In genomic region chr3:45054196-45054857, GRCh38 we compare ENCODE assay signal across 1 cellular context.
TF ChIP-seq lines count a peak whose summit lies in the region.

No MANE protein-coding gene starts in this region.

TF ChIP-seq in K562, 482 proteins besides CTCF, POLR2A, EP300 and RAD21 (continued from another document and continues in another):
- TF ChIP-seq, protein P1, sequence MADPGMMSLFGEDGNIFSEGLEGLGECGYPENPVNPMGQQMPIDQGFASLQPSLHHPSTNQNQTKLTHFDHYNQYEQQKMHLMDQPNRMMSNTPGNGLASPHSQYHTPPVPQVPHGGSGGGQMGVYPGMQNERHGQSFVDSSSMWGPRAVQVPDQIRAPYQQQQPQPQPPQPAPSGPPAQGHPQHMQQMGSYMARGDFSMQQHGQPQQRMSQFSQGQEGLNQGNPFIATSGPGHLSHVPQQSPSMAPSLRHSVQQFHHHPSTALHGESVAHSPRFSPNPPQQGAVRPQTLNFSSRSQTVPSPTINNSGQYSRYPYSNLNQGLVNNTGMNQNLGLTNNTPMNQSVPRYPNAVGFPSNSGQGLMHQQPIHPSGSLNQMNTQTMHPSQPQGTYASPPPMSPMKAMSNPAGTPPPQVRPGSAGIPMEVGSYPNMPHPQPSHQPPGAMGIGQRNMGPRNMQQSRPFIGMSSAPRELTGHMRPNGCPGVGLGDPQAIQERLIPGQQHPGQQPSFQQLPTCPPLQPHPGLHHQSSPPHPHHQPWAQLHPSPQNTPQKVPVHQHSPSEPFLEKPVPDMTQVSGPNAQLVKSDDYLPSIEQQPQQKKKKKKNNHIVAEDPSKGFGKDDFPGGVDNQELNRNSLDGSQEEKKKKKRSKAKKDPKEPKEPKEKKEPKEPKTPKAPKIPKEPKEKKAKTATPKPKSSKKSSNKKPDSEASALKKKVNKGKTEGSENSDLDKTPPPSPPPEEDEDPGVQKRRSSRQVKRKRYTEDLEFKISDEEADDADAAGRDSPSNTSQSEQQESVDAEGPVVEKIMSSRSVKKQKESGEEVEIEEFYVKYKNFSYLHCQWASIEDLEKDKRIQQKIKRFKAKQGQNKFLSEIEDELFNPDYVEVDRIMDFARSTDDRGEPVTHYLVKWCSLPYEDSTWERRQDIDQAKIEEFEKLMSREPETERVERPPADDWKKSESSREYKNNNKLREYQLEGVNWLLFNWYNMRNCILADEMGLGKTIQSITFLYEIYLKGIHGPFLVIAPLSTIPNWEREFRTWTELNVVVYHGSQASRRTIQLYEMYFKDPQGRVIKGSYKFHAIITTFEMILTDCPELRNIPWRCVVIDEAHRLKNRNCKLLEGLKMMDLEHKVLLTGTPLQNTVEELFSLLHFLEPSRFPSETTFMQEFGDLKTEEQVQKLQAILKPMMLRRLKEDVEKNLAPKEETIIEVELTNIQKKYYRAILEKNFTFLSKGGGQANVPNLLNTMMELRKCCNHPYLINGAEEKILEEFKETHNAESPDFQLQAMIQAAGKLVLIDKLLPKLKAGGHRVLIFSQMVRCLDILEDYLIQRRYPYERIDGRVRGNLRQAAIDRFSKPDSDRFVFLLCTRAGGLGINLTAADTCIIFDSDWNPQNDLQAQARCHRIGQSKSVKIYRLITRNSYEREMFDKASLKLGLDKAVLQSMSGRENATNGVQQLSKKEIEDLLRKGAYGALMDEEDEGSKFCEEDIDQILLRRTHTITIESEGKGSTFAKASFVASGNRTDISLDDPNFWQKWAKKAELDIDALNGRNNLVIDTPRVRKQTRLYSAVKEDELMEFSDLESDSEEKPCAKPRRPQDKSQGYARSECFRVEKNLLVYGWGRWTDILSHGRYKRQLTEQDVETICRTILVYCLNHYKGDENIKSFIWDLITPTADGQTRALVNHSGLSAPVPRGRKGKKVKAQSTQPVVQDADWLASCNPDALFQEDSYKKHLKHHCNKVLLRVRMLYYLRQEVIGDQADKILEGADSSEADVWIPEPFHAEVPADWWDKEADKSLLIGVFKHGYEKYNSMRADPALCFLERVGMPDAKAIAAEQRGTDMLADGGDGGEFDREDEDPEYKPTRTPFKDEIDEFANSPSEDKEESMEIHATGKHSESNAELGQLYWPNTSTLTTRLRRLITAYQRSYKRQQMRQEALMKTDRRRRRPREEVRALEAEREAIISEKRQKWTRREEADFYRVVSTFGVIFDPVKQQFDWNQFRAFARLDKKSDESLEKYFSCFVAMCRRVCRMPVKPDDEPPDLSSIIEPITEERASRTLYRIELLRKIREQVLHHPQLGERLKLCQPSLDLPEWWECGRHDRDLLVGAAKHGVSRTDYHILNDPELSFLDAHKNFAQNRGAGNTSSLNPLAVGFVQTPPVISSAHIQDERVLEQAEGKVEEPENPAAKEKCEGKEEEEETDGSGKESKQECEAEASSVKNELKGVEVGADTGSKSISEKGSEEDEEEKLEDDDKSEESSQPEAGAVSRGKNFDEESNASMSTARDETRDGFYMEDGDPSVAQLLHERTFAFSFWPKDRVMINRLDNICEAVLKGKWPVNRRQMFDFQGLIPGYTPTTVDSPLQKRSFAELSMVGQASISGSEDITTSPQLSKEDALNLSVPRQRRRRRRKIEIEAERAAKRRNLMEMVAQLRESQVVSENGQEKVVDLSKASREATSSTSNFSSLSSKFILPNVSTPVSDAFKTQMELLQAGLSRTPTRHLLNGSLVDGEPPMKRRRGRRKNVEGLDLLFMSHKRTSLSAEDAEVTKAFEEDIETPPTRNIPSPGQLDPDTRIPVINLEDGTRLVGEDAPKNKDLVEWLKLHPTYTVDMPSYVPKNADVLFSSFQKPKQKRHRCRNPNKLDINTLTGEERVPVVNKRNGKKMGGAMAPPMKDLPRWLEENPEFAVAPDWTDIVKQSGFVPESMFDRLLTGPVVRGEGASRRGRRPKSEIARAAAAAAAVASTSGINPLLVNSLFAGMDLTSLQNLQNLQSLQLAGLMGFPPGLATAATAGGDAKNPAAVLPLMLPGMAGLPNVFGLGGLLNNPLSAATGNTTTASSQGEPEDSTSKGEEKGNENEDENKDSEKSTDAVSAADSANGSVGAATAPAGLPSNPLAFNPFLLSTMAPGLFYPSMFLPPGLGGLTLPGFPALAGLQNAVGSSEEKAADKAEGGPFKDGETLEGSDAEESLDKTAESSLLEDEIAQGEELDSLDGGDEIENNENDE (IDR thresholded peaks at IDR 0.05; ENCODE audit: low read depth, low read length) = no peak
- TF ChIP-seq SMC3 (conservative IDR thresholded peaks at IDR 0.05; ENCODE audit: insufficient read depth, low read depth, low read length) (no peak), ZNF707 (CRISPR knock-in tag; conservative IDR thresholded peaks at IDR 0.05) (peak; percentile 68; the same call in 1 of the 2 replicates), STAT6 (CRISPR knock-in tag; IDR thresholded peaks at IDR 0.05) (no peak), NRF1 (conservative IDR thresholded peaks at IDR 0.05 in 1 of 2, IDR thresholded peaks at IDR 0.05 in 1 of 2) (no peak), U2AF1 (optimal IDR thresholded peaks at IDR 0.05; ENCODE audit: low read depth, low read length) (no peak), CHD1 (IDR thresholded peaks at IDR 0.05; ENCODE audit: low read length) (no peak), WHSC1 (IDR thresholded peaks at IDR 0.05; ENCODE audit: low read length) (no peak), HEY1 (CRISPR knock-in tag; IDR thresholded peaks at IDR 0.05; ENCODE audit: borderline replicate concordance) (peak; percentile 35; the same call in 1 of the 2 replicates), KLF16 (IDR thresholded peaks at IDR 0.05) (no peak), BRCA1 (IDR thresholded peaks at IDR 0.05) (no peak), BRCA1 (CRISPR knock-in tag; IDR thresholded peaks at IDR 0.05) (no peak), TFAM (CRISPR knock-in tag; conservative IDR thresholded peaks at IDR 0.05) (no peak), ZNF551 (CRISPR knock-in tag; IDR thresholded peaks at IDR 0.05) (peak; percentile 74; the same call in 1 of the 2 replicates), RBBP5 (IDR thresholded peaks at IDR 0.05; ENCODE audit: borderline replicate concordance, insufficient read depth, low read length, poor library complexity, severe bottlenecking) (no peak), POLR2B (IDR thresholded peaks at IDR 0.05; ENCODE audit: low read depth, partially characterized antibody) (no peak), KLF10 (CRISPR knock-in tag; IDR thresholded peaks at IDR 0.05) (no peak; the same call in 1 of the 2 replicates), JUNB (CRISPR knock-in tag; conservative IDR thresholded peaks at IDR 0.05) (0 out of 2 replicates have a peak, but pooled peaks have one; percentile 23)
- TF ChIP-seq, protein P2, sequence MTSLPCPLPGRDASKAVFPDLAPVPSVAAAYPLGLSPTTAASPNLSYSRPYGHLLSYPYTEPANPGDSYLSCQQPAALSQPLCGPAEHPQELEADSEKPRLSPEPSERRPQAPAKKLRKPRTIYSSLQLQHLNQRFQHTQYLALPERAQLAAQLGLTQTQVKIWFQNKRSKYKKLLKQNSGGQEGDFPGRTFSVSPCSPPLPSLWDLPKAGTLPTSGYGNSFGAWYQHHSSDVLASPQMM (CRISPR knock-in tag; IDR thresholded peaks at IDR 0.05) = no peak
- TF ChIP-seq, protein P3, sequence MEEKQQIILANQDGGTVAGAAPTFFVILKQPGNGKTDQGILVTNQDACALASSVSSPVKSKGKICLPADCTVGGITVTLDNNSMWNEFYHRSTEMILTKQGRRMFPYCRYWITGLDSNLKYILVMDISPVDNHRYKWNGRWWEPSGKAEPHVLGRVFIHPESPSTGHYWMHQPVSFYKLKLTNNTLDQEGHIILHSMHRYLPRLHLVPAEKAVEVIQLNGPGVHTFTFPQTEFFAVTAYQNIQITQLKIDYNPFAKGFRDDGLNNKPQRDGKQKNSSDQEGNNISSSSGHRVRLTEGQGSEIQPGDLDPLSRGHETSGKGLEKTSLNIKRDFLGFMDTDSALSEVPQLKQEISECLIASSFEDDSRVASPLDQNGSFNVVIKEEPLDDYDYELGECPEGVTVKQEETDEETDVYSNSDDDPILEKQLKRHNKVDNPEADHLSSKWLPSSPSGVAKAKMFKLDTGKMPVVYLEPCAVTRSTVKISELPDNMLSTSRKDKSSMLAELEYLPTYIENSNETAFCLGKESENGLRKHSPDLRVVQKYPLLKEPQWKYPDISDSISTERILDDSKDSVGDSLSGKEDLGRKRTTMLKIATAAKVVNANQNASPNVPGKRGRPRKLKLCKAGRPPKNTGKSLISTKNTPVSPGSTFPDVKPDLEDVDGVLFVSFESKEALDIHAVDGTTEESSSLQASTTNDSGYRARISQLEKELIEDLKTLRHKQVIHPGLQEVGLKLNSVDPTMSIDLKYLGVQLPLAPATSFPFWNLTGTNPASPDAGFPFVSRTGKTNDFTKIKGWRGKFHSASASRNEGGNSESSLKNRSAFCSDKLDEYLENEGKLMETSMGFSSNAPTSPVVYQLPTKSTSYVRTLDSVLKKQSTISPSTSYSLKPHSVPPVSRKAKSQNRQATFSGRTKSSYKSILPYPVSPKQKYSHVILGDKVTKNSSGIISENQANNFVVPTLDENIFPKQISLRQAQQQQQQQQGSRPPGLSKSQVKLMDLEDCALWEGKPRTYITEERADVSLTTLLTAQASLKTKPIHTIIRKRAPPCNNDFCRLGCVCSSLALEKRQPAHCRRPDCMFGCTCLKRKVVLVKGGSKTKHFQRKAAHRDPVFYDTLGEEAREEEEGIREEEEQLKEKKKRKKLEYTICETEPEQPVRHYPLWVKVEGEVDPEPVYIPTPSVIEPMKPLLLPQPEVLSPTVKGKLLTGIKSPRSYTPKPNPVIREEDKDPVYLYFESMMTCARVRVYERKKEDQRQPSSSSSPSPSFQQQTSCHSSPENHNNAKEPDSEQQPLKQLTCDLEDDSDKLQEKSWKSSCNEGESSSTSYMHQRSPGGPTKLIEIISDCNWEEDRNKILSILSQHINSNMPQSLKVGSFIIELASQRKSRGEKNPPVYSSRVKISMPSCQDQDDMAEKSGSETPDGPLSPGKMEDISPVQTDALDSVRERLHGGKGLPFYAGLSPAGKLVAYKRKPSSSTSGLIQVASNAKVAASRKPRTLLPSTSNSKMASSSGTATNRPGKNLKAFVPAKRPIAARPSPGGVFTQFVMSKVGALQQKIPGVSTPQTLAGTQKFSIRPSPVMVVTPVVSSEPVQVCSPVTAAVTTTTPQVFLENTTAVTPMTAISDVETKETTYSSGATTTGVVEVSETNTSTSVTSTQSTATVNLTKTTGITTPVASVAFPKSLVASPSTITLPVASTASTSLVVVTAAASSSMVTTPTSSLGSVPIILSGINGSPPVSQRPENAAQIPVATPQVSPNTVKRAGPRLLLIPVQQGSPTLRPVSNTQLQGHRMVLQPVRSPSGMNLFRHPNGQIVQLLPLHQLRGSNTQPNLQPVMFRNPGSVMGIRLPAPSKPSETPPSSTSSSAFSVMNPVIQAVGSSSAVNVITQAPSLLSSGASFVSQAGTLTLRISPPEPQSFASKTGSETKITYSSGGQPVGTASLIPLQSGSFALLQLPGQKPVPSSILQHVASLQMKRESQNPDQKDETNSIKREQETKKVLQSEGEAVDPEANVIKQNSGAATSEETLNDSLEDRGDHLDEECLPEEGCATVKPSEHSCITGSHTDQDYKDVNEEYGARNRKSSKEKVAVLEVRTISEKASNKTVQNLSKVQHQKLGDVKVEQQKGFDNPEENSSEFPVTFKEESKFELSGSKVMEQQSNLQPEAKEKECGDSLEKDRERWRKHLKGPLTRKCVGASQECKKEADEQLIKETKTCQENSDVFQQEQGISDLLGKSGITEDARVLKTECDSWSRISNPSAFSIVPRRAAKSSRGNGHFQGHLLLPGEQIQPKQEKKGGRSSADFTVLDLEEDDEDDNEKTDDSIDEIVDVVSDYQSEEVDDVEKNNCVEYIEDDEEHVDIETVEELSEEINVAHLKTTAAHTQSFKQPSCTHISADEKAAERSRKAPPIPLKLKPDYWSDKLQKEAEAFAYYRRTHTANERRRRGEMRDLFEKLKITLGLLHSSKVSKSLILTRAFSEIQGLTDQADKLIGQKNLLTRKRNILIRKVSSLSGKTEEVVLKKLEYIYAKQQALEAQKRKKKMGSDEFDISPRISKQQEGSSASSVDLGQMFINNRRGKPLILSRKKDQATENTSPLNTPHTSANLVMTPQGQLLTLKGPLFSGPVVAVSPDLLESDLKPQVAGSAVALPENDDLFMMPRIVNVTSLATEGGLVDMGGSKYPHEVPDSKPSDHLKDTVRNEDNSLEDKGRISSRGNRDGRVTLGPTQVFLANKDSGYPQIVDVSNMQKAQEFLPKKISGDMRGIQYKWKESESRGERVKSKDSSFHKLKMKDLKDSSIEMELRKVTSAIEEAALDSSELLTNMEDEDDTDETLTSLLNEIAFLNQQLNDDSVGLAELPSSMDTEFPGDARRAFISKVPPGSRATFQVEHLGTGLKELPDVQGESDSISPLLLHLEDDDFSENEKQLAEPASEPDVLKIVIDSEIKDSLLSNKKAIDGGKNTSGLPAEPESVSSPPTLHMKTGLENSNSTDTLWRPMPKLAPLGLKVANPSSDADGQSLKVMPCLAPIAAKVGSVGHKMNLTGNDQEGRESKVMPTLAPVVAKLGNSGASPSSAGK (IDR thresholded peaks at IDR 0.05) = no peak
- TF ChIP-seq, protein P4, sequence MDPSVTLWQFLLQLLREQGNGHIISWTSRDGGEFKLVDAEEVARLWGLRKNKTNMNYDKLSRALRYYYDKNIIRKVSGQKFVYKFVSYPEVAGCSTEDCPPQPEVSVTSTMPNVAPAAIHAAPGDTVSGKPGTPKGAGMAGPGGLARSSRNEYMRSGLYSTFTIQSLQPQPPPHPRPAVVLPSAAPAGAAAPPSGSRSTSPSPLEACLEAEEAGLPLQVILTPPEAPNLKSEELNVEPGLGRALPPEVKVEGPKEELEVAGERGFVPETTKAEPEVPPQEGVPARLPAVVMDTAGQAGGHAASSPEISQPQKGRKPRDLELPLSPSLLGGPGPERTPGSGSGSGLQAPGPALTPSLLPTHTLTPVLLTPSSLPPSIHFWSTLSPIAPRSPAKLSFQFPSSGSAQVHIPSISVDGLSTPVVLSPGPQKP (CRISPR knock-in tag; IDR thresholded peaks at IDR 0.05) = no peak
- TF ChIP-seq, protein P5, sequence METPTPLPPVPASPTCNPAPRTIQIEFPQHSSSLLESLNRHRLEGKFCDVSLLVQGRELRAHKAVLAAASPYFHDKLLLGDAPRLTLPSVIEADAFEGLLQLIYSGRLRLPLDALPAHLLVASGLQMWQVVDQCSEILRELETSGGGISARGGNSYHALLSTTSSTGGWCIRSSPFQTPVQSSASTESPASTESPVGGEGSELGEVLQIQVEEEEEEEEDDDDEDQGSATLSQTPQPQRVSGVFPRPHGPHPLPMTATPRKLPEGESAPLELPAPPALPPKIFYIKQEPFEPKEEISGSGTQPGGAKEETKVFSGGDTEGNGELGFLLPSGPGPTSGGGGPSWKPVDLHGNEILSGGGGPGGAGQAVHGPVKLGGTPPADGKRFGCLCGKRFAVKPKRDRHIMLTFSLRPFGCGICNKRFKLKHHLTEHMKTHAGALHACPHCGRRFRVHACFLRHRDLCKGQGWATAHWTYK (CRISPR knock-in tag; IDR thresholded peaks at IDR 0.05) = peak; percentile 98
